In genomic region chrX:3192835-3193234, GRCh38 we compare ENCODE assay signal across 2 cellular contexts.
TF ChIP-seq lines count a peak whose summit lies in the region.

No MANE protein-coding gene starts in this region.

TF ChIP-seq in IMR-90, 13 proteins besides CTCF, POLR2A, EP300 and RAD21:
- peak; percentile 91 for TF ChIP-seq MAFK (IDR thresholded peaks at IDR 0.05; ENCODE audit: low read depth, low read length)
- TF ChIP-seq CEBPB (IDR thresholded peaks at IDR 0.05; ENCODE audit: low read depth, low read length): no peak

TF ChIP-seq in K562, 482 proteins besides CTCF, POLR2A, EP300 and RAD21:
- no peak for TF ChIP-seq ZNF407 (IDR thresholded peaks at IDR 0.05; ENCODE audit: low read depth)
- TF ChIP-seq UBTF (IDR thresholded peaks at IDR 0.05; ENCODE audit: borderline replicate concordance in 1 of 2, low read depth in 2 of 2, low read length in 2 of 2): no peak
- no peak for TF ChIP-seq TCFL5 (CRISPR knock-in tag; conservative IDR thresholded peaks at IDR 0.05)
- peak; percentile 50; the same call in 1 of the 2 replicates for TF ChIP-seq C11orf30 (IDR thresholded peaks at IDR 0.05; ENCODE audit: low read depth)
- peak; percentile 59; the same call in 1 of the 2 replicates for TF ChIP-seq ZNF316 (IDR thresholded peaks at IDR 0.05)
- peak; percentile 50 for TF ChIP-seq MAFF (IDR thresholded peaks at IDR 0.05; ENCODE audit: low read length)
- TF ChIP-seq SMAD4 (CRISPR knock-in tag; conservative IDR thresholded peaks at IDR 0.05): no peak
- no peak for TF ChIP-seq GMEB1 (CRISPR knock-in tag; IDR thresholded peaks at IDR 0.05)
- peak; percentile 59 for TF ChIP-seq MAFG (tag; conservative IDR thresholded peaks at IDR 0.05)
- TF ChIP-seq MAFK (IDR thresholded peaks at IDR 0.05; ENCODE audit: low read length): peak; percentile 65; the same call in 1 of the 2 replicates
